Comparison of ENCODE assay signal across 15 cellular contexts in the genomic region with DNA sequence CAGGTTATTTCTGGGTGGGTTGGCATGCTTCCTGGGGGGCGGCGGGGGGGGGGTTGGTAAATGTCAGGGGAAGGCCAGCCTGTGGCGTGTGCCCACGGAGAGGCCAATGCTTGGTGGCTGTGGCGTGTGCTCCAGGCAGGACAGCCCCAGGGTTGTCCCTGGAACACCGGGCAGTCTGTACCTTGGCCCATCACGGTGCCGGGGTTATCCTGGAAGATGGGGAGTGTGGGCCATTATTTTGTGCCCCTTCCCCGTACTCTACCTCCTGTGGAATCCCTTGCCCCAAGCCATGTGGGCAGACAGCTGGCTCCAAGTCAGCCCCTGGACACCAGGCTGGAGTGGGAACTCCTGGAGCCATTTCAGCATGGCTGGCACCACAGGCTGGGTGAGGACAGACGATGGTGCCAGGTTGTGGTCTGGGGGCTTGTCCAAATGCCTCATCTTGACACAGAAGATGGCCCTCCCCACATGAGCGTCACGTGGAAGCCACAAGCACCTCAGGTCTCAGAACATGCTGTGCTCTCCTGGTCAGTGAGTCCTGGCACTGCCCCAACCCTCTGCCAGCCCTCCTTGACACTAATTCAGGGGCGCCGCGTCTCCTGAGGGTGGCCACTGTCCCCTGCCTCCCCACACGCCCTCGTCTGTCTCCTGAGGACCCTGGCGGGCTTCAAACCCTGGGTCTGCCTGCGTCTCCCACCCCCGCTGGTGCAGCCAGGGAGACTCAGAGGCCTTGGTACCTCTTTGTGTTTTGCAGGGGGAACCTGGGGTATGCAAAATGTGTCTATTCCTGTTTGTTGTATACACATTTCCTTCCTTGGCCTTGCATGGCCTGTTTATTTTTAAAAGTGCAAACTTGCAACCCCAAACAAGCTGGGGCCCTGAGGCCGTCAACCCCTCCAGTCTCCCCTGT. TPM values are rescaled to one million over a fixed set of nuclear protein-coding genes. Genes with fewer than 3 reads are reported as not detected.
DNase-seq lines count a peak whose midpoint lies in the region; ATAC-seq and TF ChIP-seq lines count a peak whose summit lies in the region.
"Had no signal": no experiment of that assay in that cellular context is flagged by ENCODE, and none has a peak within 500 bp of the region (broad histone marks: within the 10 kb centered on the region; RNA-seq: fewer than 3 reads in every experiment).

No MANE protein-coding gene starts in this region.

- peak overlapping the region; percentile 61 for H3K27ac Mint-ChIP-seq in activated B cell treated with CpG ODN at 0.5 μM for 24 hours

- H3K9me3 Mint-ChIP-seq in activated B cell treated with CpG ODN at 0.5 μM for 24 hours, result no peaks in the 10 kb centered on the region

- peaks cover 41% of the 10 kb centered on the region for H3K4me1 Mint-ChIP-seq in activated B cell treated with CpG ODN at 0.5 μM for 24 hours

- DNase-seq in Right ventricle myocardium inferior (ENCODE audit: missing footprints) (peak; percentile 64), Right ventricle myocardium superior (no peak), activated B cell treated with CpG ODN at 0.5 μM for 24 hours (no peak), myocyte (ENCODE audit: low read depth) (peak; percentile 57), ureter (ENCODE audit: low spot score) (peak; percentile 53), DMS153 treated with DMSO at 0.1 percent for 48 hours (lab: John Stamatoyannopoulos, UW; ENCODE audit: unreplicated experiment) (no peak), HK-2 (ENCODE audit: unreplicated experiment) (no peak)
- no peak for DNase-seq in NK-92 treated with Interleukin-12 subunit alpha and Interleukin-12 subunit beta, amount 100 ng/mL, for 24 hours (lab: John Stamatoyannopoulos, UW)
- DNase-seq: activated CD4-positive, CD25-positive, alpha-beta regulatory T cell; AML-193; brain microvascular endothelial cell; GOT3; NCI-H1417 treated with DMSO at 0.1 percent for 48 hours; NCI-H524; SIG-M5 had no signal

- CTCF ChIA-PET in activated B cell treated with CpG ODN at 0.5 μM for 24 hours (lab: Charles Lee), result no interaction called here

- peaks cover 3% of the 10 kb centered on the region for H3K36me3 Mint-ChIP-seq in activated B cell treated with CpG ODN at 0.5 μM for 24 hours (ENCODE audit: low read depth)

- POLR2A ChIA-PET in activated B cell treated with CpG ODN at 0.5 μM for 24 hours (lab: Charles Lee), result interaction anchor here (1.8 kb wide), 1 partner anchor 59 kb away, joined by 5 read pairs; no protein-coding TSS in a partner anchor

- no peak for TF ChIP-seq CTCF in activated B cell treated with CpG ODN at 0.5 μM for 24 hours (IDR thresholded peaks at IDR 0.05)

- peak overlapping the region; percentile 15 for H3K4me3 Mint-ChIP-seq in activated B cell treated with CpG ODN at 0.5 μM for 24 hours

- ATAC-seq in Right ventricle myocardium inferior (no peak), Right ventricle myocardium superior (ENCODE audit: poor library complexity) (no peak), activated B cell treated with CpG ODN at 0.5 μM for 24 hours (ENCODE audit: low read depth) (no peak)

- intact Hi-C loops in Right ventricle myocardium inferior (cut with DNase I), result loop anchor here (5.0 kb wide), 1 partner anchor 39 kb away; the partner anchor contains the start of gene CSNK1D
- intact Hi-C loops in Right ventricle myocardium superior (cut with DNase I), result loop anchor here (10.0 kb wide), 1 partner anchor 62 kb away; no protein-coding TSS in a partner anchor
- intact Hi-C loops in activated B cell treated with CpG ODN at 0.5 μM for 24 hours (cut with micrococcal nuclease), result loop anchor here (10.0 kb wide), 1 partner anchor 322 kb away; no protein-coding TSS in a partner anchor

- no peaks in the 10 kb centered on the region for H3K27me3 Mint-ChIP-seq in activated B cell treated with CpG ODN at 0.5 μM for 24 hours

RNA-seq across cellular contexts. Expression of gene SLC16A3, which starts 4.3 kb away (rescaled TPM):
- total RNA-seq in Right ventricle myocardium inferior, result 10.4 TPM
- total RNA-seq in Right ventricle myocardium superior, result 10.0 TPM
- total RNA-seq in activated B cell treated with CpG ODN at 0.5 μM for 24 hours, result 24.6 and 26.5 TPM in 2 replicates
- total RNA-seq in myocyte, result 94.9 and 164 TPM in 2 replicates
- 261 TPM for polyA plus RNA-seq in myocyte (2012)
- total RNA-seq in ureter, result 44.2 TPM

RNA-seq across cellular contexts. Expression of gene CCDC57, which starts 20.5 kb away (rescaled TPM):
- total RNA-seq in Right ventricle myocardium inferior (7.9 TPM), Right ventricle myocardium superior (8.6 TPM), activated B cell treated with CpG ODN at 0.5 μM for 24 hours (56.6 TPM in 2 replicates), myocyte (7.9 and 11.3 TPM in 2 replicates), ureter (108 TPM)
- polyA plus RNA-seq in myocyte (2012), result 25.5 TPM

RNA-seq across cellular contexts. Expression of gene CSNK1D, which starts 40.4 kb away (rescaled TPM):
- total RNA-seq in Right ventricle myocardium inferior (62.6 TPM), Right ventricle myocardium superior (54.4 TPM), activated B cell treated with CpG ODN at 0.5 μM for 24 hours (147 and 170 TPM in 2 replicates), myocyte (29.0 and 37.1 TPM in 2 replicates), ureter (170 TPM)
- 106 TPM for polyA plus RNA-seq in myocyte (2012)

Comparison
In these comparisons a context has a peak if more than half of its experiments do, and no peak if none do; other contexts are left out.
1. DNase-seq: peak in Right ventricle myocardium inferior (single experiment), myocyte (single experiment) and ureter (single experiment); none in Right ventricle myocardium superior (single experiment), activated B cell treated with CpG ODN at 0.5 μM for 24 hours (single experiment), NK-92 treated with Interleukin-12 subunit alpha and Interleukin-12 subunit beta, amount 100 ng/mL, for 24 hours (single experiment), DMS153 treated with DMSO at 0.1 percent for 48 hours (single experiment) and HK-2 (single experiment).